In the genomic region with DNA sequence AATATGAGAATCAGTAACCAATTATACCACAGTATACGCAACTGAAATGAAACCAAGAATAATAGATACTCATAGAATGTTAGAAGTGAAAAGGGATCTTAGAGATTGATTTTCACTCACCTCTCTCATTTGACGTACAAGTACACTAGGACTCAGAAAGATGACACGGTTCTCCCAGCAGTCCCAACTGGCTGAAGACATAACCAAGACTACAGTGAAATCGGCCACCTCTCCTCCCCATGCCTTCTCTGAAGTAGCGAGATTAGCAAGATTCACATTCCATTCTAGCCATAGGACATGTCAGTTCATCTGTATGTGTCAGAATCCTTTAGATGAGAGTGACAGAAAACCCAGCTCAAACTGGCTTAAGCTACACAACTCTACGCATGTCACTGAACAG, we compare ENCODE assay signal across 16 cellular contexts.
"Had no signal": no experiment of that assay in that cellular context is flagged by ENCODE, and none has a peak within 500 bp of the region (broad histone marks: within the 10 kb centered on the region; RNA-seq: fewer than 3 reads in every experiment).

No MANE protein-coding gene starts in this region.

- H3K36me3 ChIP-seq: ascending aorta had no signal

- H3K27me3 ChIP-seq: ascending aorta, spleen had no signal

- H3K27ac ChIP-seq: ascending aorta, epithelial cell of prostate, spleen had no signal

- H3K4me1 Mint-ChIP-seq: stimulated activated naive B cell treated with anti-CD40 and anti-IgM and Interleukin-4, amounts not matched to agents 10 μg/mL and 1 μg/mL and 100 μg/mL, for 72 hours had no signal

- H3K9me3 ChIP-seq: ascending aorta, SK-N-SH, spleen had no signal

- H3K4me3 ChIP-seq: ascending aorta, spleen had no signal

- H3K9me3 Mint-ChIP-seq: dendritic cell treated with granulocyte-macrophage colony-stimulating factor and Interleukin-4, amounts not matched to agents 40 ng/mL and 50 ng/mL, for 4 days; nephron progenitor cell had no signal

- ATAC-seq: effector memory CD8-positive, alpha-beta T cell; left colon; right cardiac atrium; stimulated activated naive B cell treated with anti-CD40 and anti-IgM and Interleukin-4, amounts not matched to agents 10 μg/mL and 1 μg/mL and 100 μg/mL, for 72 hours had no signal

- H3K9ac ChIP-seq: SK-N-SH had no signal

- H3K4me2 ChIP-seq: SK-N-SH had no signal

- H3K27ac Mint-ChIP-seq: activated T-helper 1 cell treated with anti-CD3 and anti-CD28 coated beads, Interleukin-12 subunit alpha, Interleukin-12 subunit beta, Interleukin-2, Interleukin-4 antibody, amounts not matched to agents 30 ng/mL and 10 ng/mL and 1 ng/mL, durations not matched to agents 14 hours and 24 hours and 36 hours; dendritic cell treated with granulocyte-macrophage colony-stimulating factor and Interleukin-4, amounts not matched to agents 40 ng/mL and 50 ng/mL, for 4 days; effector memory CD8-positive, alpha-beta T cell; nephron progenitor cell; stimulated activated naive B cell treated with anti-CD40 and anti-IgM and Interleukin-4, amounts not matched to agents 10 μg/mL and 1 μg/mL and 100 μg/mL, for 72 hours had no signal

- H3K4me3 Mint-ChIP-seq: activated T-helper 1 cell treated with anti-CD3 and anti-CD28 coated beads, Interleukin-12 subunit alpha, Interleukin-12 subunit beta, Interleukin-2, Interleukin-4 antibody, amounts not matched to agents 30 ng/mL and 10 ng/mL and 1 ng/mL, durations not matched to agents 14 hours and 24 hours and 36 hours; dendritic cell treated with granulocyte-macrophage colony-stimulating factor and Interleukin-4, amounts not matched to agents 40 ng/mL and 50 ng/mL, for 4 days; effector memory CD8-positive, alpha-beta T cell; nephron progenitor cell; stimulated activated naive B cell treated with anti-CD40 and anti-IgM and Interleukin-4, amounts not matched to agents 10 μg/mL and 1 μg/mL and 100 μg/mL, for 72 hours had no signal

- H3K4me1 ChIP-seq: spleen had no signal

- DNase-seq: activated CD4-positive, alpha-beta T cell treated with anti-CD3 and anti-CD28 coated beads for 4 hours; activated naive CD4-positive, alpha-beta T cell; effector memory CD8-positive, alpha-beta T cell; left colon; mammary epithelial cell; nephron progenitor cell; right cardiac atrium; SK-N-SH; spleen; stimulated activated CD4-positive, alpha-beta T cell treated with anti-CD3 and anti-CD28 coated beads, Interleukin-1b, Interleukin-23, amount 100 ng/mL, for 48 hours; stimulated activated naive B cell treated with anti-CD40 and anti-IgM and Interleukin-4, amounts not matched to agents 10 μg/mL and 1 μg/mL and 100 μg/mL, for 72 hours; T-helper 1 cell had no signal

- H3K36me3 Mint-ChIP-seq: stimulated activated naive B cell treated with anti-CD40 and anti-IgM and Interleukin-4, amounts not matched to agents 10 μg/mL and 1 μg/mL and 100 μg/mL, for 72 hours had no signal
